Comparison of ENCODE assay signal across 25 cellular contexts in genomic region chr7:149569025-149569725, GRCh38.
DNase-seq lines count a peak whose midpoint lies in the region; ATAC-seq, FAIRE-seq and TF ChIP-seq lines count a peak whose summit lies in the region.
"Had no signal": no experiment of that assay in that cellular context is flagged by ENCODE, and none has a peak within 500 bp of the region (broad histone marks: within the 10 kb centered on the region; RNA-seq: fewer than 3 reads in every experiment).

No MANE protein-coding gene starts in this region.

- POLR2A ChIA-PET in GM12878 (lab: Charles Lee), result no interaction called here
- POLR2A ChIA-PET in activated CD4-positive, alpha-beta T cell treated with anti-CD3 and anti-CD28 coated beads for 36 hours (lab: Charles Lee), result no interaction called here

- WGBS in GM12878 (ENCODE audit: insufficient coverage, insufficient replicate concordance, low lambda C conversion rate, missing lambda C conversion rate), result 90% methylated on average over 6 of the region's 6 CpGs

- no peak for ATAC-seq in GM12878
- no peak for ATAC-seq in left lung
- ATAC-seq in activated CD4-positive, alpha-beta T cell treated with anti-CD3 and anti-CD28 coated beads for 36 hours, result no peak
- ATAC-seq: PC-3; stimulated activated naive CD8-positive, alpha-beta T cell treated with anti-CD3 and anti-CD28 coated beads, Interleukin-15, amount 100 ng/mL, for 72 hours had no signal

- intact Hi-C loops in GM12878 (cut with micrococcal nuclease; ENCODE audit: unreplicated experiment), result no loop called here
- intact Hi-C loops in left lung (cut with DNase I), result no loop called here
- intact Hi-C loops in activated CD4-positive, alpha-beta T cell treated with anti-CD3 and anti-CD28 coated beads for 36 hours (cut with DNase I, micrococcal nuclease), result loop anchor here in 1 of 2 experiments (5.0 kb wide), 1 partner anchor 1258 kb away; no protein-coding TSS in a partner anchor

- no peak overlapping the region for H2AFZ ChIP-seq in GM12878 (ENCODE audit: control insufficient read depth, low read depth, low read length)

- H3K27me3 Mint-ChIP-seq in activated CD4-positive, alpha-beta T cell treated with anti-CD3 and anti-CD28 coated beads for 36 hours, result no peaks in the 10 kb centered on the region
- H3K27me3 Mint-ChIP-seq: activated CD4-positive, alpha-beta memory T cell treated with anti-CD3 and anti-CD28 coated beads, Interleukin-2, amount 10 ng/mL, durations not matched to agents 7 days and 5 days; stimulated activated naive CD8-positive, alpha-beta T cell treated with anti-CD3 and anti-CD28 coated beads, Interleukin-15, amount 100 ng/mL, for 72 hours had no signal

- H3K27ac Mint-ChIP-seq in activated CD4-positive, alpha-beta T cell treated with anti-CD3 and anti-CD28 coated beads for 36 hours, result no peak overlapping the region
- H3K27ac Mint-ChIP-seq: activated CD4-positive, alpha-beta memory T cell treated with anti-CD3 and anti-CD28 coated beads, Interleukin-2, amount 10 ng/mL, durations not matched to agents 7 days and 5 days; stimulated activated naive CD8-positive, alpha-beta T cell treated with anti-CD3 and anti-CD28 coated beads, Interleukin-15, amount 100 ng/mL, for 72 hours; T-helper 1 cell treated with Interleukin-12 subunit alpha and Interleukin-12 subunit beta and Interleukin-4 antibody, amounts not matched to agents 30 μg/mL and 1 μg/mL, for 36 hours had no signal

- H3K36me3 ChIP-seq in GM12878 (ENCODE audit: control insufficient read depth in 2 of 2, insufficient read depth in 2 of 2, low read length in 1 of 2) (peaks cover 3 to 6% of the 10 kb centered on the region in 2 experiments; a peak in 3 of 4 replicates), left lung (peaks cover 0 to 27% of the 10 kb centered on the region in 2 donors)

- CTCF ChIA-PET in GM12878 (lab: Yijun Ruan, JAX), result interaction anchor here (0.7 kb wide), 1 partner anchor 259 kb away, joined by 3 read pairs; no protein-coding TSS in a partner anchor
- CTCF ChIA-PET in activated CD4-positive, alpha-beta T cell treated with anti-CD3 and anti-CD28 coated beads for 36 hours (lab: Charles Lee), result interaction anchor here (0.6 to 1.0 kb wide), 3 partner anchors 26 to 93 kb away, joined by 3 read pairs; no protein-coding TSS in a partner anchor

- BruUV-seq in GM12878 (replicated peaks; lab: Mats Ljungman, UMichigan), result no TSS peak

- in situ Hi-C loops in KBM-7 (cut with MboI; ENCODE audit: low pct_unique_long_range_greater_than_20kb, low sequenced_read_pairs), result no loop called here
- in situ Hi-C loops in GM12878 (cut with MboI), result no loop called here

- no peaks in the 10 kb centered on the region for H4K20me1 ChIP-seq in GM12878 (ENCODE audit: control insufficient read depth, insufficient read depth)

- no peak overlapping the region for H3K4me3 ChIP-seq in GM12878
- H3K4me3 ChIP-seq in left lung, result no peak overlapping the region
- H3K4me3 ChIP-seq: SJCRH30, upper lobe of left lung had no signal

- H3K9me3 ChIP-seq in GM12878 (replicated peaks; ENCODE audit: control insufficient read depth, insufficient read depth, low read length), result peaks cover 4% of the 10 kb centered on the region
- H3K9me3 ChIP-seq in left lung, result peaks cover 0 to 48% of the 10 kb centered on the region in 2 donors

- H3K4me3 Mint-ChIP-seq in activated CD4-positive, alpha-beta T cell treated with anti-CD3 and anti-CD28 coated beads for 36 hours, result no peak overlapping the region
- H3K4me3 Mint-ChIP-seq: activated CD4-positive, alpha-beta memory T cell treated with anti-CD3 and anti-CD28 coated beads, Interleukin-2, amount 10 ng/mL, durations not matched to agents 7 days and 5 days; stimulated activated naive CD8-positive, alpha-beta T cell treated with anti-CD3 and anti-CD28 coated beads, Interleukin-15, amount 100 ng/mL, for 72 hours; T-helper 1 cell treated with Interleukin-12 subunit alpha and Interleukin-12 subunit beta and Interleukin-4 antibody, amounts not matched to agents 30 μg/mL and 1 μg/mL, for 36 hours had no signal

- H3K79me2 ChIP-seq in GM12878 (ENCODE audit: control insufficient read depth, insufficient read depth, low read length), result no peaks in the 10 kb centered on the region; the same call in 1 of the 2 replicates

- SMC1A ChIA-PET in GM12878 (lab: Charles Lee; ENCODE audit: uncharacterized antibody, unreplicated experiment), result no interaction called here

- TF ChIP-seq EP300 in GM12878 (IDR thresholded peaks at IDR 0.05; ENCODE audit: borderline replicate concordance in 1 of 2, control insufficient read depth in 1 of 2, low read depth in 2 of 2, low read length in 2 of 2), result no peak

- DNase-seq in KBM-7, result peak; percentile 11
- DNase-seq in GM12878 (ENCODE audit: low read depth, low spot score), result no peak
- DNase-seq in kidney tubule cell (ENCODE audit: low spot score), result peak; percentile 88
- peak; percentile 9 for DNase-seq in stimulated activated CD8-positive, alpha-beta memory T cell treated with anti-CD3 and anti-CD28 coated beads, Interleukin-4, amount 100 ng/mL, for 48 hours
- no peak for DNase-seq in NAMALWA (ENCODE audit: low spot score)
- no peak for DNase-seq in left lung
- DNase-seq in activated CD4-positive, alpha-beta T cell treated with anti-CD3 and anti-CD28 coated beads for 36 hours, result no peak
- DNase-seq: activated CD4-positive, alpha-beta memory T cell treated with anti-CD3 and anti-CD28 coated beads, Interleukin-2, amount 10 ng/mL, durations not matched to agents 7 days and 5 days; activated naive CD4-positive, alpha-beta T cell treated with Interleukin-2 at 50 U/mL for 16 hours; activated T-cell treated with anti-CD3 and anti-CD28 coated beads, Interleukin-2, amount 50 U/mL, for 1 hour; AML-193; anterior cingulate cortex; EL; midbrain; NCI-H1417; NCI-H2171 treated with DMSO at 0.1 percent for 48 hours; NCI-H774; PC-3; SJCRH30; stimulated activated CD4-positive, alpha-beta T cell treated with anti-CD3 and anti-CD28 coated beads, Interleukin-2, amount 100 ng/mL, for 24 hours; stimulated activated naive CD8-positive, alpha-beta T cell treated with anti-CD3 and anti-CD28 coated beads, Interleukin-15, amount 100 ng/mL, for 72 hours had no signal

- H3K27me3 ChIP-seq in GM12878 (replicated peaks in 1 of 2; ENCODE audit: control insufficient read depth in 2 of 2, insufficient read depth in 2 of 2, low read length in 1 of 2), result no peaks in the 10 kb centered on the region
- H3K27me3 ChIP-seq in left lung, result no peaks in the 10 kb centered on the region
- H3K27me3 ChIP-seq: SJCRH30, upper lobe of left lung had no signal

- H3K9me3 Mint-ChIP-seq in activated CD4-positive, alpha-beta T cell treated with anti-CD3 and anti-CD28 coated beads for 36 hours (ENCODE audit: low read depth), result peaks cover 34% of the 10 kb centered on the region

- no peak overlapping the region for H3K9ac ChIP-seq in GM12878 (ENCODE audit: control insufficient read depth, insufficient read depth, low read length)

- H3K36me3 Mint-ChIP-seq in activated CD4-positive, alpha-beta T cell treated with anti-CD3 and anti-CD28 coated beads for 36 hours (ENCODE audit: low read depth), result peaks cover 81% of the 10 kb centered on the region

- H3K4me1 Mint-ChIP-seq in activated CD4-positive, alpha-beta T cell treated with anti-CD3 and anti-CD28 coated beads for 36 hours, result peaks cover 4% of the 10 kb centered on the region

- TF ChIP-seq RAD21 in GM12878 (IDR thresholded peaks at IDR 0.05; ENCODE audit: insufficient read depth, low read depth, low read length), result no peak

- no peak for TF ChIP-seq CTCF in GM12878 (IDR thresholded peaks at IDR 0.05 in 2 of 3, conservative IDR thresholded peaks at IDR 0.05 in 1 of 3; ENCODE audit: control insufficient read depth in 2 of 3, extremely low read depth in 1 of 3, insufficient read depth in 1 of 3, low read depth in 3 of 3, low read length in 3 of 3)
- no peak for TF ChIP-seq CTCF in left lung (IDR thresholded peaks at IDR 0.05)

- H3K27ac ChIP-seq in GM12878 (ENCODE audit: control insufficient read depth, insufficient read depth), result no peak overlapping the region
- H3K27ac ChIP-seq in left lung, result no peak overlapping the region
- H3K27ac ChIP-seq: SJCRH30, upper lobe of left lung, VCaP had no signal

- no peak for TF ChIP-seq POLR2A in GM12878 (IDR thresholded peaks at IDR 0.05; ENCODE audit: low read depth, low read length)

- RAD21 ChIA-PET in GM12878 (lab: Charles Lee; ENCODE audit: unreplicated experiment), result no interaction called here

- no peak for FAIRE-seq in GM12878 (lab: Jason Lieb, UNC)
- FAIRE-seq: GM18507 had no signal

- no peak overlapping the region for H3K4me2 ChIP-seq in GM12878 (ENCODE audit: control insufficient read depth, insufficient read depth)

- H3K4me1 ChIP-seq in GM12878 (ENCODE audit: control insufficient read depth, insufficient read depth, low read length) (no peaks in the 10 kb centered on the region), left lung (no peaks in the 10 kb centered on the region)
- H3K4me1 ChIP-seq: SJCRH30, upper lobe of left lung had no signal

TF ChIP-seq in GM12878, 131 proteins besides CTCF, POLR2A, EP300 and RAD21 (continues in another document):
- TF ChIP-seq CBX5 (IDR thresholded peaks at IDR 0.05; ENCODE audit: low read depth), result peak; percentile 71; the same call in 1 of the 2 replicates
- no peak for TF ChIP-seq ETV6 (conservative IDR thresholded peaks at IDR 0.05 in 1 of 2, IDR thresholded peaks at IDR 0.05 in 1 of 2; ENCODE audit: borderline replicate concordance in 1 of 2, low read depth in 1 of 2)
- no peak for TF ChIP-seq CREM (IDR thresholded peaks at IDR 0.05; ENCODE audit: low read depth)
- no peak for TF ChIP-seq ZZZ3 (IDR thresholded peaks at IDR 0.05; ENCODE audit: control insufficient read depth, insufficient read length, low read depth)

Comparison
In these comparisons a context has a peak if more than half of its experiments do, and no peak if none do; other contexts are left out.
1. DNase-seq: peak in KBM-7 (single experiment), kidney tubule cell (single experiment) and stimulated activated CD8-positive, alpha-beta memory T cell treated with anti-CD3 and anti-CD28 coated beads, Interleukin-4, amount 100 ng/mL, for 48 hours (single experiment); none in GM12878 (single experiment), NAMALWA (single experiment), left lung (0 of 2) and activated CD4-positive, alpha-beta T cell treated with anti-CD3 and anti-CD28 coated beads for 36 hours (single experiment).